In genomic region chr6:87551799-87552198, GRCh38 we compare ENCODE assay signal across 22 cellular contexts. TPM values are rescaled to one million over a fixed set of nuclear protein-coding genes. Genes with fewer than 3 reads are reported as not detected.
DNase-seq lines count a peak whose midpoint lies in the region; ATAC-seq and TF ChIP-seq lines count a peak whose summit lies in the region.
"Had no signal": no experiment of that assay in that cellular context is flagged by ENCODE, and none has a peak within 500 bp of the region (broad histone marks: within the 10 kb centered on the region; RNA-seq: fewer than 3 reads in every experiment).

No MANE protein-coding gene starts in this region.

- ATAC-seq in natural killer cell (no peak), GM21367 (IDR thresholded peaks at IDR 0.05; ENCODE audit: unreplicated experiment) (no peak)
- no peak for ATAC-seq in natural killer cell treated with Interleukin-12 subunit alpha and Interleukin-12 subunit beta and Interleukin-15 and Interleukin-18, amount 100 ng/mL, for 72 hours
- ATAC-seq: CD8-positive, alpha-beta T cell; HepG2 had no signal

- DNase-seq in natural killer cell (no peak), immature natural killer cell (no peak), hypothalamus (lab: John Stamatoyannopoulos, UW) (no peak), GM03348 (ENCODE audit: low spot score) (no peak)
- no peak for DNase-seq in natural killer cell treated with Interleukin-12 subunit alpha and Interleukin-12 subunit beta and Interleukin-15 and Interleukin-18, amount 100 ng/mL, for 72 hours (ENCODE audit: low spot score)
- DNase-seq: CD8-positive, alpha-beta T cell; DMS53; EL; HFFc6; KG1; MV-4-11; NCI-H1417 treated with DMSO at 0.1 percent for 48 hours; NCI-H187 treated with DMSO at 0.1 percent for 48 hours; NCI-H2227 treated with DMSO at 0.1 percent for 48 hours; NCI-H510A treated with DMSO at 0.1 percent for 48 hours; NCI-H82; PC-9 had no signal

- H3K9me3 ChIP-seq in neutrophil = no peaks in the 10 kb centered on the region
- H3K9me3 ChIP-seq: BLaER1 had no signal

- no peak for TF ChIP-seq CTCF in natural killer cell (IDR thresholded peaks at IDR 0.05)
- no peak for TF ChIP-seq CTCF in neutrophil (IDR thresholded peaks at IDR 0.05)

- H3K27me3 ChIP-seq in neutrophil = no peaks in the 10 kb centered on the region
- H3K27me3 ChIP-seq: BLaER1 had no signal

- H3K27ac ChIP-seq in neutrophil = peak overlapping the region; percentile 16
- H3K27ac ChIP-seq: BLaER1, PC-9, RWPE1 had no signal

- H3K4me1 Mint-ChIP-seq in natural killer cell (peaks cover 6 to 13% of the 10 kb centered on the region in 2 donors), immature natural killer cell (peaks cover 0 to 26% of the 10 kb centered on the region in 2 donors)
- H3K4me1 Mint-ChIP-seq in natural killer cell treated with Interleukin-12 subunit alpha and Interleukin-12 subunit beta and Interleukin-15 and Interleukin-18, amount 100 ng/mL, for 72 hours (ENCODE audit: low read depth in 2 of 2) = peaks cover 0 to 3% of the 10 kb centered on the region in 2 donors

- H3K36me3 Mint-ChIP-seq in natural killer cell (peaks cover 26% of the 10 kb centered on the region), immature natural killer cell (peaks cover 14 to 32% (median 22%) of the 10 kb centered on the region in 3 donors)
- H3K36me3 Mint-ChIP-seq in natural killer cell treated with Interleukin-12 subunit alpha and Interleukin-12 subunit beta and Interleukin-15 and Interleukin-18, amount 100 ng/mL, for 72 hours = peaks cover 23% of the 10 kb centered on the region

- no peak overlapping the region for H3K4me3 ChIP-seq in neutrophil (ENCODE audit: low read depth in 1 of 2, low read length in 1 of 2)
- H3K4me3 ChIP-seq: BLaER1, PC-9 had no signal

- H3K27me3 Mint-ChIP-seq in natural killer cell (ENCODE audit: low read depth in 2 of 2) = no peaks in the 10 kb centered on the region
- H3K27me3 Mint-ChIP-seq in natural killer cell treated with Interleukin-12 subunit alpha and Interleukin-12 subunit beta and Interleukin-15 and Interleukin-18, amount 100 ng/mL, for 72 hours = no peaks in the 10 kb centered on the region
- H3K27me3 Mint-ChIP-seq in immature natural killer cell (ENCODE audit: low read depth in 3 of 3) = no peaks in the 10 kb centered on the region

- H3K36me3 ChIP-seq in neutrophil = peaks cover 48% of the 10 kb centered on the region

- H3K27ac Mint-ChIP-seq in natural killer cell (peak overlapping the region; percentile 38 to 62), immature natural killer cell (peak overlapping the region in 4 of 6 donors; percentile 12 to 52 (median 40))
- peak overlapping the region in 1 of 2 donors; percentile 14 for H3K27ac Mint-ChIP-seq in natural killer cell treated with Interleukin-12 subunit alpha and Interleukin-12 subunit beta and Interleukin-15 and Interleukin-18, amount 100 ng/mL, for 72 hours
- H3K27ac Mint-ChIP-seq: CD8-positive, alpha-beta T cell; HFFc6 had no signal

- H3K9me3 Mint-ChIP-seq in natural killer cell = no peaks in the 10 kb centered on the region
- no peaks in the 10 kb centered on the region for H3K9me3 Mint-ChIP-seq in natural killer cell treated with Interleukin-12 subunit alpha and Interleukin-12 subunit beta and Interleukin-15 and Interleukin-18, amount 100 ng/mL, for 72 hours
- H3K9me3 Mint-ChIP-seq in immature natural killer cell = peaks cover 0 to 2% (median 0%) of the 10 kb centered on the region in 6 donors
- H3K9me3 Mint-ChIP-seq: CD8-positive, alpha-beta T cell; HFFc6 had no signal

- H3K4me3 Mint-ChIP-seq in natural killer cell (no peak overlapping the region), immature natural killer cell (no peak overlapping the region)
- H3K4me3 Mint-ChIP-seq in natural killer cell treated with Interleukin-12 subunit alpha and Interleukin-12 subunit beta and Interleukin-15 and Interleukin-18, amount 100 ng/mL, for 72 hours = no peak overlapping the region
- H3K4me3 Mint-ChIP-seq: CD8-positive, alpha-beta T cell; HFFc6 had no signal

- no peaks in the 10 kb centered on the region for H3K4me1 ChIP-seq in neutrophil (ENCODE audit: control insufficient read depth in 1 of 2, insufficient read depth in 1 of 2, low read depth in 1 of 2, low read length in 1 of 2)
- H3K4me1 ChIP-seq: BLaER1 had no signal

- intact Hi-C loops in natural killer cell (cut with micrococcal nuclease) = no loop called here

RNA-seq across cellular contexts. Expression of gene RARS2, which starts 38.0 kb away (rescaled TPM):
- 10 to 100 TPM; 21.8 to 26.5 (median 24.2) TPM for total RNA-seq in natural killer cell
- total RNA-seq in natural killer cell treated with Interleukin-12 subunit alpha and Interleukin-12 subunit beta and Interleukin-15 and Interleukin-18, amount 100 ng/mL, for 72 hours = 10 to 100 TPM; 21.8 to 32.0 TPM
- polyA plus RNA-seq in immature natural killer cell = 10 to 100 TPM; 16.5 to 24.7 (median 22.1) TPM

RNA-seq across cellular contexts. Expression of gene ORC3, which starts 38.1 kb away (rescaled TPM):
- total RNA-seq in natural killer cell = 10 to 100 TPM; 13.1 to 13.4 (median 13.3) TPM
- total RNA-seq in natural killer cell treated with Interleukin-12 subunit alpha and Interleukin-12 subunit beta and Interleukin-15 and Interleukin-18, amount 100 ng/mL, for 72 hours = 10 to 100 TPM; 24.6 to 30.9 TPM
- 10 to 100 TPM; 20.3 to 26.7 (median 24.0) TPM for polyA plus RNA-seq in immature natural killer cell
